Comparison of ENCODE assay signal across 20 cellular contexts in the genomic region with DNA sequence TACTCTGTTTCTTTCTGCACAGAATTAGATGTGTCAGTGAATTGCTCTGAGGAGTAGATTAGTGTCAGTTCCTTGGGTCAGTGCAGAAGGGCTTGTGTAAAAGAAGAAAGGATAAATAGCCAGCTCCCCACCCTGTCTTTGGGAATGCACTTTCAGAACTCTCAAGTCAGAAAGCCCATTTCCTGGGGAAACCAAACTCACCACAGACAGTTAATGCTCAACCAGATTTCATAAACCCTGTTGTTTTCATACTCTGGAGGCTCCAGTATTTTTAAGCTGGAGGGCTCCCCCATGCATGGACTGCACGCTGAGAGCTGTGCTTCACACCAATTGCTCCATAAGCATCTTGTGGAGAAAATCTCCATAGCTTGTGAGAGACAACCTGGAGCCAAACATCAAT.
DNase-seq lines count a peak whose midpoint lies in the region; ATAC-seq and TF ChIP-seq lines count a peak whose summit lies in the region.
"Had no signal": no experiment of that assay in that cellular context is flagged by ENCODE, and none has a peak within 500 bp of the region (broad histone marks: within the 10 kb centered on the region; RNA-seq: fewer than 3 reads in every experiment).

No MANE protein-coding gene starts in this region.

- CTCF ChIA-PET in PC-9 (lab: Charles Lee): no interaction called here

- POLR2A ChIA-PET in PC-9 (lab: Charles Lee; ENCODE audit: unreplicated experiment): no interaction called here

- H3K9ac ChIP-seq in BLaER1 treated with 17β-estradiol and CSF1 and Interleukin-3, amounts not matched to agents 10 nM and 100 nM: peak overlapping the region in 5 of 11 experiments; percentile 18 to 58 (median 51); a peak in 6 of 22 replicates

- no peaks in the 10 kb centered on the region for H4K20me1 ChIP-seq in BLaER1 treated with 17β-estradiol and CSF1 and Interleukin-3, amounts not matched to agents 10 nM and 100 nM
- H4K20me1 ChIP-seq in PC-9 (ENCODE audit: insufficient read depth): no peaks in the 10 kb centered on the region

- intact Hi-C loops in thyroid gland (cut with DNase I) (no loop called here), PC-9 (cut with micrococcal nuclease; ENCODE audit: unreplicated experiment) (no loop called here)

- DNase-seq in coronary artery (ENCODE audit: low spot score): peak; percentile 33
- peak; percentile 22 to 32 for DNase-seq in thyroid gland
- no peak for DNase-seq in PC-9
- DNase-seq: 8988T; C1 segment of cervical spinal cord; Caco-2; CD4-positive, CD25-positive, alpha-beta regulatory T cell; DMS153; DMS79; GF-D8; GOT3; H7; HFFc6 had no signal

- H3K9me3 ChIP-seq in BLaER1 treated with 17β-estradiol and CSF1 and Interleukin-3, amounts not matched to agents 10 nM and 100 nM (replicated peaks in 1 of 11): peaks cover 13 to 36% (median 29%) of the 10 kb centered on the region in 11 experiments
- H3K9me3 ChIP-seq in KOPT-K1 (ENCODE audit: insufficient read depth, low read length, poor library complexity, severe bottlenecking) (peaks cover 14% of the 10 kb centered on the region), thyroid gland (no peaks in the 10 kb centered on the region), PC-9 (ENCODE audit: insufficient read depth, low read depth) (no peaks in the 10 kb centered on the region)
- H3K9me3 ChIP-seq: Caco-2 had no signal

- no peaks in the 10 kb centered on the region for H3K27me3 ChIP-seq in BLaER1 treated with 17β-estradiol and CSF1 and Interleukin-3, amounts not matched to agents 10 nM and 100 nM
- H3K27me3 ChIP-seq in thyroid gland (no peaks in the 10 kb centered on the region), PC-9 (ENCODE audit: insufficient read depth, low read depth) (peaks cover 64% of the 10 kb centered on the region)

- H3K79me2 ChIP-seq in PC-9 (ENCODE audit: low read depth): no peaks in the 10 kb centered on the region

- no peak for ATAC-seq in HG03469 (IDR thresholded peaks at IDR 0.05; ENCODE audit: unreplicated experiment)
- ATAC-seq in HG02571 (IDR thresholded peaks at IDR 0.05; ENCODE audit: unreplicated experiment): no peak
- ATAC-seq: HCT116, K562 had no signal

- no peak for TF ChIP-seq POLR2A in thyroid gland (IDR thresholded peaks at IDR 0.05)

- peak overlapping the region in 8 of 11 experiments; percentile 53 to 78 (median 70); a peak in 16 of 22 replicates for H3K27ac ChIP-seq in BLaER1 treated with 17β-estradiol and CSF1 and Interleukin-3, amounts not matched to agents 10 nM and 100 nM
- H3K27ac ChIP-seq in KOPT-K1 (ENCODE audit: low read depth, low read length, poor library complexity, severe bottlenecking) (peak overlapping the region; percentile 87), coronary artery (no peak overlapping the region), thyroid gland (no peak overlapping the region), PC-9 (no peak overlapping the region)
- H3K27ac ChIP-seq: HL-60 had no signal

- BruUV-seq in PC-9 (replicated peaks; lab: Mats Ljungman, UMichigan): no TSS peak

- H3K9me2 ChIP-seq in PC-9 (ENCODE audit: insufficient read depth): no peaks in the 10 kb centered on the region

- TF ChIP-seq CTCF in coronary artery (IDR thresholded peaks at IDR 0.05) (no peak), thyroid gland (IDR thresholded peaks at IDR 0.05) (no peak), PC-9 (conservative IDR thresholded peaks at IDR 0.05) (no peak)

- no peak overlapping the region for H2AFZ ChIP-seq in PC-9

- 25 to 50% methylated on average over 1 of the region's 1 CpG for WGBS in thyroid gland, 2 donors

- no peaks in the 10 kb centered on the region for H3K36me3 ChIP-seq in BLaER1 treated with 17β-estradiol and CSF1 and Interleukin-3, amounts not matched to agents 10 nM and 100 nM
- H3K36me3 ChIP-seq in KOPT-K1 (ENCODE audit: insufficient read depth, low read length): no peaks in the 10 kb centered on the region
- no peaks in the 10 kb centered on the region for H3K36me3 ChIP-seq in thyroid gland
- no peaks in the 10 kb centered on the region for H3K36me3 ChIP-seq in PC-9 (ENCODE audit: low read depth)

- H3K4me1 ChIP-seq in BLaER1 treated with 17β-estradiol and CSF1 and Interleukin-3, amounts not matched to agents 10 nM and 100 nM: peaks cover 17 to 53% (median 45%) of the 10 kb centered on the region in 10 experiments
- H3K4me1 ChIP-seq in thyroid gland (peaks cover 12 to 17% of the 10 kb centered on the region in 2 donors), PC-9 (replicated peaks; ENCODE audit: insufficient read depth) (no peaks in the 10 kb centered on the region)
- H3K4me1 ChIP-seq: Caco-2 had no signal

- H3F3A ChIP-seq in PC-9 (ENCODE audit: insufficient read depth, low read depth): no peaks in the 10 kb centered on the region

- H3K4me2 ChIP-seq in BLaER1 treated with 17β-estradiol and CSF1 and Interleukin-3, amounts not matched to agents 10 nM and 100 nM: peak overlapping the region; percentile 17 to 88 (median 76)
- no peak overlapping the region for H3K4me2 ChIP-seq in PC-9

- H3K4me3 ChIP-seq in BLaER1 treated with 17β-estradiol and CSF1 and Interleukin-3, amounts not matched to agents 10 nM and 100 nM: peak overlapping the region in 1 of 10 experiments; percentile 16; a peak in 2 of 20 replicates
- no peak overlapping the region for H3K4me3 ChIP-seq in coronary artery
- no peak overlapping the region for H3K4me3 ChIP-seq in thyroid gland (replicated peaks in 1 of 3)
- H3K4me3 ChIP-seq in PC-9: no peak overlapping the region
- H3K4me3 ChIP-seq: K562 had no signal

Comparison
In these comparisons a context has a peak if more than half of its experiments do, and no peak if none do; other contexts are left out.
1. H3K27ac ChIP-seq: peak in BLaER1 treated with 17β-estradiol and CSF1 and Interleukin-3, amounts not matched to agents 10 nM and 100 nM (8 of 11) and KOPT-K1 (single experiment); none in coronary artery (0 of 2), thyroid gland (0 of 3) and PC-9 (single experiment).
2. DNase-seq: peak in coronary artery (single experiment) and thyroid gland (2 of 2); none in PC-9 (0 of 2).